ENCODE assay signal across 8 cellular contexts in genomic region chr2:240567137-240567871, GRCh38. TPM values are rescaled to one million over a fixed set of nuclear protein-coding genes. Genes with fewer than 3 reads are reported as not detected.
DNase-seq lines count a peak whose midpoint lies in the region; ATAC-seq lines count a peak whose summit lies in the region.

No MANE protein-coding gene starts in this region.

- peaks cover 0 to 80% (median 48%) of the 10 kb centered on the region in 4 donors for H3K4me1 Mint-ChIP-seq in CD4-positive, CD25-positive, alpha-beta regulatory T cell
- peaks cover 66% of the 10 kb centered on the region for H3K4me1 Mint-ChIP-seq in activated naive CD8-positive, alpha-beta T cell (ENCODE audit: low read depth)

- intact Hi-C loops in right cardiac atrium (cut with DNase I): no loop called here

- 38% methylated on average over 26 of the region's 26 CpGs for WGBS in right cardiac atrium

- peak overlapping the region; percentile 100 for H3K4me2 ChIP-seq in skeletal muscle satellite cell (ENCODE audit: low read length)

- no peak for ATAC-seq in CD4-positive, CD25-positive, alpha-beta regulatory T cell (ENCODE audit: low read depth in 2 of 2)
- ATAC-seq in right cardiac atrium (peak in 1 of 2 donors; percentile 9), HG03469 (IDR thresholded peaks at IDR 0.05; ENCODE audit: unreplicated experiment) (no peak)

- peak overlapping the region; percentile 95 for H3K27ac ChIP-seq in CD4-positive, CD25-positive, alpha-beta regulatory T cell (ENCODE audit: insufficient read depth, low read length, poor library complexity, severe bottlenecking)
- H3K27ac ChIP-seq in right cardiac atrium (ENCODE audit: low read length): peak overlapping the region; percentile 56

- no peaks in the 10 kb centered on the region for H3K9me3 ChIP-seq in CD4-positive, CD25-positive, alpha-beta regulatory T cell (ENCODE audit: control insufficient read depth in 2 of 2, low read length in 2 of 2)
- no peaks in the 10 kb centered on the region for H3K9me3 ChIP-seq in right cardiac atrium (ENCODE audit: control insufficient read depth, low read length)
- H3K9me3 ChIP-seq in skeletal muscle satellite cell (replicated peaks; ENCODE audit: low read length): no peaks in the 10 kb centered on the region

- peaks cover 9% of the 10 kb centered on the region for H3K27me3 Mint-ChIP-seq in CD4-positive, CD25-positive, alpha-beta regulatory T cell
- no peaks in the 10 kb centered on the region for H3K27me3 Mint-ChIP-seq in activated naive CD8-positive, alpha-beta T cell

- no peaks in the 10 kb centered on the region for H3K36me3 ChIP-seq in CD4-positive, CD25-positive, alpha-beta regulatory T cell (ENCODE audit: control insufficient read depth, insufficient read depth, low read length)
- peaks cover 3% of the 10 kb centered on the region for H3K36me3 ChIP-seq in skeletal muscle satellite cell (ENCODE audit: insufficient read depth, low read length)

- no peaks in the 10 kb centered on the region for H3K9me3 Mint-ChIP-seq in CD4-positive, CD25-positive, alpha-beta regulatory T cell
- no peaks in the 10 kb centered on the region for H3K9me3 Mint-ChIP-seq in activated naive CD8-positive, alpha-beta T cell (ENCODE audit: low read depth)

- peaks cover 88% of the 10 kb centered on the region for H3K4me1 ChIP-seq in CD4-positive, CD25-positive, alpha-beta regulatory T cell (ENCODE audit: control insufficient read depth, insufficient read depth, low read length, poor library complexity, severe bottlenecking)
- peaks cover 17% of the 10 kb centered on the region for H3K4me1 ChIP-seq in right cardiac atrium (ENCODE audit: control insufficient read depth, insufficient read depth, low read length)
- H3K4me1 ChIP-seq in skeletal muscle satellite cell (ENCODE audit: control insufficient read depth, insufficient read depth, low read length): peaks cover 39% of the 10 kb centered on the region

- peak overlapping the region; percentile 93 to 97 (median 94) for H3K4me3 Mint-ChIP-seq in CD4-positive, CD25-positive, alpha-beta regulatory T cell
- peak overlapping the region; percentile 95 for H3K4me3 Mint-ChIP-seq in activated naive CD8-positive, alpha-beta T cell

- peak overlapping the region; percentile 89 to 98 (median 98) for H3K27ac Mint-ChIP-seq in CD4-positive, CD25-positive, alpha-beta regulatory T cell
- H3K27ac Mint-ChIP-seq in activated naive CD8-positive, alpha-beta T cell: peak overlapping the region; percentile 95

- DNase-seq in CD4-positive, CD25-positive, alpha-beta regulatory T cell: peak; percentile 38 to 59 (median 38)
- DNase-seq in NOMO-1 treated with dmso at 0.1 percent for 144 hours (lab: John Stamatoyannopoulos, UW; ENCODE audit: unreplicated experiment) (peak; percentile 6), right cardiac atrium (peak; percentile 26 to 60 (median 56)), NCI-H2196 (lab: John Stamatoyannopoulos, UW; ENCODE audit: unreplicated experiment) (no peak), OCI-M1 (lab: John Stamatoyannopoulos, UW) (no peak)

- H3K36me3 Mint-ChIP-seq in CD4-positive, CD25-positive, alpha-beta regulatory T cell: peaks cover 10% of the 10 kb centered on the region
- H3K36me3 Mint-ChIP-seq in activated naive CD8-positive, alpha-beta T cell: peaks cover 5% of the 10 kb centered on the region

- H3K4me3 ChIP-seq in CD4-positive, CD25-positive, alpha-beta regulatory T cell (ENCODE audit: low read depth, low read length): peak overlapping the region; percentile 79
- H3K4me3 ChIP-seq in right cardiac atrium (ENCODE audit: low read length): peak overlapping the region; percentile 62
- H3K4me3 ChIP-seq in skeletal muscle satellite cell (ENCODE audit: low read length): peak overlapping the region; percentile 90

- no peaks in the 10 kb centered on the region for H3K27me3 ChIP-seq in CD4-positive, CD25-positive, alpha-beta regulatory T cell (ENCODE audit: control insufficient read depth, insufficient read depth, low read length)
- H3K27me3 ChIP-seq in right cardiac atrium (ENCODE audit: control insufficient read depth, insufficient read depth): no peaks in the 10 kb centered on the region
- no peaks in the 10 kb centered on the region for H3K27me3 ChIP-seq in skeletal muscle satellite cell (ENCODE audit: control insufficient read depth, insufficient read depth, low read length)

- peak overlapping the region; percentile 78 for H3K9ac ChIP-seq in skeletal muscle satellite cell (ENCODE audit: low read depth, low read length)

RNA-seq across cellular contexts. Expression of gene RNPEPL1, which starts 1.0 kb away (rescaled TPM):
- 167 TPM for total RNA-seq in CD4-positive, CD25-positive, alpha-beta regulatory T cell
- 10 to 100 TPM; 28.5 to 83.7 (median 52.5) TPM for polyA plus RNA-seq in CD4-positive, CD25-positive, alpha-beta regulatory T cell
- total RNA-seq in right cardiac atrium: 10 to 100 TPM; 40.4 to 61.6 (median 58.0) TPM
- 108 TPM for polyA plus RNA-seq in right cardiac atrium
- total RNA-seq in skeletal muscle satellite cell (2012; rRNA removed): 9.6 and 12.5 TPM in 2 replicates

RNA-seq across cellular contexts. Expression of gene DUSP28, which starts 7.1 kb away (rescaled TPM):
- total RNA-seq in CD4-positive, CD25-positive, alpha-beta regulatory T cell: 8.3 TPM
- 10 to 100 TPM; 14.9 to 27.2 (median 18.1) TPM for polyA plus RNA-seq in CD4-positive, CD25-positive, alpha-beta regulatory T cell
- 10 to 100 TPM in 3 of 4 donors, 1 to 10 TPM in 1; 9.6 to 14.9 (median 11.7) TPM for total RNA-seq in right cardiac atrium
- 10.9 TPM for polyA plus RNA-seq in right cardiac atrium
- 3.3 and 4.2 TPM in 2 replicates for total RNA-seq in skeletal muscle satellite cell (2012; rRNA removed)

RNA-seq across cellular contexts. Expression of gene ANKMY1, which starts 9.5 kb away (rescaled TPM):
- 37.2 TPM for total RNA-seq in CD4-positive, CD25-positive, alpha-beta regulatory T cell
- polyA plus RNA-seq in CD4-positive, CD25-positive, alpha-beta regulatory T cell: 10 to 100 TPM in 1 of 4 donors, 1 to 10 TPM in 3; 3.8 to 11.8 (median 7.6) TPM
- 1 to 10 TPM; 7.3 to 8.0 (median 7.6) TPM for total RNA-seq in right cardiac atrium
- polyA plus RNA-seq in right cardiac atrium: 3.5 TPM
- 8.4 and 10.0 TPM in 2 replicates for total RNA-seq in skeletal muscle satellite cell (2012; rRNA removed)

RNA-seq across cellular contexts. Expression of gene CAPN10, which starts 19.2 kb away (rescaled TPM):
- 64.6 TPM for total RNA-seq in CD4-positive, CD25-positive, alpha-beta regulatory T cell
- 10 to 100 TPM in 1 of 4 donors, 1 to 10 TPM in 3; 6.8 to 12.2 (median 7.8) TPM for polyA plus RNA-seq in CD4-positive, CD25-positive, alpha-beta regulatory T cell
- 10 to 100 TPM; 21.2 to 44.3 (median 36.2) TPM for total RNA-seq in right cardiac atrium
- 40.1 TPM for polyA plus RNA-seq in right cardiac atrium
- 13.4 and 15.7 TPM in 2 replicates for total RNA-seq in skeletal muscle satellite cell (2012; rRNA removed)

RNA-seq across cellular contexts. Expression of gene GPR35, which starts 58.0 kb away (rescaled TPM):
- total RNA-seq in CD4-positive, CD25-positive, alpha-beta regulatory T cell: 11.0 TPM
- under 1 TPM; 0.24 to 0.60 (median 0.40) TPM for polyA plus RNA-seq in CD4-positive, CD25-positive, alpha-beta regulatory T cell
- 1 to 10 TPM in 2 of 4 donors, under 1 TPM in 2; 0.53 to 1.4 (median 1.0) TPM for total RNA-seq in right cardiac atrium
- polyA plus RNA-seq in right cardiac atrium: 0.84 TPM
- total RNA-seq in skeletal muscle satellite cell (2012; rRNA removed): under 0.01 TPM in 1 of 2 replicates, not detected in the other

Comparison
In these comparisons a context has a peak if more than half of its experiments do, and no peak if none do; other contexts are left out.
1. DNase-seq: peak in CD4-positive, CD25-positive, alpha-beta regulatory T cell (3 of 3), NOMO-1 treated with dmso at 0.1 percent for 144 hours (single experiment) and right cardiac atrium (3 of 3); none in NCI-H2196 (single experiment) and OCI-M1 (single experiment).
2. Peak in every context shown above with its lines, with median percentiles within 50 percentile points of each other: H3K4me3 ChIP-seq.